9 cellular contexts compared by ENCODE assay signal in the genomic region with DNA sequence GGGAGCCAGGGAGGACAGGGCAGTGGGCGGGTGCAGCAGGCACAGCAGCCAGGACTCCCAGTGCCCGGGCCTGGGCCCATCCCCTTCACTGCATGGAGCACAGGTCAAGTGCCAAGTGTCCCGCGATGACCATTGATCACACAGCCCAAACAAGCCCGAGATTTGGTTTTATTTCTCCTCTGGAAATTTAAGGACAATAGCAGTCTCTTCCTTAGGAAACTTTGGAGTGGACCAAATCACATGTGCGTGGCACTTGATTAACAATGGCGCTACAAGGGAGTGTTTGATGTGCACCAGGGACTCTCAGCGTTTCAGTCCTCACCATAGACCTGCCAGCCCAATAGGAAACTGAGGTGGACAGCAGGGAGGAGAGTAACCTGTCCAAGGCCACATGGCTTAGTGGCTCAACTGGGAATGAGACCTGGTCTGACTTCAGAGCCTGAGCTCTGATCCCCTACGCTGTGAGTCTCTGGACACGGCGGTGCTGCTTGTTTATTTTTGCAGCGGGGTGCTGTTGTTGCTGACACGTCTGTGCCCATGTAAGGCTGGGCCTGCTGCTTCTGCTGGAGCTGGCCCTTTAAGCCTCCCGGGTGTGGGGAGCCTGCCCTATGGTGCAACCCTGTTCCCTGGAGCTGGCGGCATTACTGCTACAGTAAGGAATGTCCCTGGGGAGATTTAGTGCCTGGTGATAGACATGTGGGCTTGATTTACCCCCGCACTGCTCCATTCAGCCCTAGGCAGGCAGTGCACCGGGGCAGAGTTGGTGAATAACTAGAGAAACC.
DNase-seq lines count a peak whose midpoint lies in the region; ATAC-seq and TF ChIP-seq lines count a peak whose summit lies in the region.
"Had no signal": no experiment of that assay in that cellular context is flagged by ENCODE, and none has a peak within 500 bp of the region (broad histone marks: within the 10 kb centered on the region; RNA-seq: fewer than 3 reads in every experiment).

No MANE protein-coding gene starts in this region.

- H3K4me3 Mint-ChIP-seq in neural progenitor cell: no peak overlapping the region
- H3K4me3 Mint-ChIP-seq in CD14-positive monocyte: no peak overlapping the region
- no peak overlapping the region for H3K4me3 Mint-ChIP-seq in activated CD4-positive, alpha-beta T cell treated with anti-CD3 and anti-CD28 coated beads for 36 hours

- no peaks in the 10 kb centered on the region for H4K20me1 ChIP-seq in neural progenitor cell (ENCODE audit: low read depth)

- H3K9me3 ChIP-seq in neural progenitor cell (ENCODE audit: low read depth): no peaks in the 10 kb centered on the region

- H3K4me1 Mint-ChIP-seq in neural progenitor cell (peaks cover 19% of the 10 kb centered on the region), CD14-positive monocyte (peaks cover 3% of the 10 kb centered on the region)
- H3K4me1 Mint-ChIP-seq in activated CD4-positive, alpha-beta T cell treated with anti-CD3 and anti-CD28 coated beads for 36 hours: no peaks in the 10 kb centered on the region

- H3F3A ChIP-seq in neural progenitor cell (ENCODE audit: low read depth): no peaks in the 10 kb centered on the region

- no peak overlapping the region for H3K9ac ChIP-seq in neural progenitor cell
- H3K9ac ChIP-seq: KMS-11 had no signal

- intact Hi-C loops in CD14-positive monocyte (cut with micrococcal nuclease) (no loop called here), dorsolateral prefrontal cortex (cut with DNase I) (no loop called here)
- intact Hi-C loops in activated CD4-positive, alpha-beta T cell treated with anti-CD3 and anti-CD28 coated beads for 36 hours (cut with DNase I, micrococcal nuclease): no loop called here

- no peak overlapping the region for H2AFZ ChIP-seq in neural progenitor cell (replicated peaks)

- CTCF ChIA-PET in activated CD4-positive, alpha-beta T cell treated with anti-CD3 and anti-CD28 coated beads for 36 hours (lab: Charles Lee): no interaction called here

- no peaks in the 10 kb centered on the region for H3K36me3 ChIP-seq in neural progenitor cell

- H3K27me3 Mint-ChIP-seq in neural progenitor cell (ENCODE audit: insufficient read depth, low read depth) (peaks cover 8% of the 10 kb centered on the region), CD14-positive monocyte (ENCODE audit: low read depth in 3 of 3) (peaks cover 3 to 17% (median 10%) of the 10 kb centered on the region in 3 donors)
- no peaks in the 10 kb centered on the region for H3K27me3 Mint-ChIP-seq in activated CD4-positive, alpha-beta T cell treated with anti-CD3 and anti-CD28 coated beads for 36 hours

- no peak for TF ChIP-seq CTCF in epithelial cell of proximal tubule (conservative IDR thresholded peaks at IDR 0.05; ENCODE audit: low read depth, low read length)
- no peak for TF ChIP-seq CTCF in neural progenitor cell (IDR thresholded peaks at IDR 0.05)
- no peak for TF ChIP-seq CTCF in CD14-positive monocyte (IDR thresholded peaks at IDR 0.05)
- no peak for TF ChIP-seq CTCF in dorsolateral prefrontal cortex (IDR thresholded peaks at IDR 0.05 in 54 of 56, conservative IDR thresholded peaks at IDR 0.05 in 2 of 56; ENCODE audit: low read depth in 1 of 56, partially characterized antibody in 56 of 56)

- peak; percentile 41 for DNase-seq in COLO829 (ENCODE audit: low spot score)
- peak; percentile 17 for DNase-seq in NCI-H345 treated with DMSO at 0.1 percent for 48 hours (lab: John Stamatoyannopoulos, UW; ENCODE audit: unreplicated experiment)
- peak; percentile 61 for DNase-seq in epithelial cell of proximal tubule (ENCODE audit: low read depth)
- peak; percentile 23 for DNase-seq in neural progenitor cell (ENCODE audit: low spot score)
- no peak for DNase-seq in CD14-positive monocyte (ENCODE audit: low spot score)
- no peak for DNase-seq in cerebellum (ENCODE audit: low spot score)
- no peak for DNase-seq in dorsolateral prefrontal cortex
- no peak for DNase-seq in activated CD4-positive, alpha-beta T cell treated with anti-CD3 and anti-CD28 coated beads for 36 hours

- H3K27ac ChIP-seq in neural progenitor cell: no peak overlapping the region
- H3K27ac ChIP-seq in dorsolateral prefrontal cortex: no peak overlapping the region
- H3K27ac ChIP-seq: KMS-11 had no signal

- POLR2A ChIA-PET in activated CD4-positive, alpha-beta T cell treated with anti-CD3 and anti-CD28 coated beads for 36 hours (lab: Charles Lee): no interaction called here

- H3K27me3 ChIP-seq in neural progenitor cell: peaks cover 17% of the 10 kb centered on the region
- peaks cover 0 to 6% (median 0%) of the 10 kb centered on the region in 45 donors for H3K27me3 ChIP-seq in dorsolateral prefrontal cortex

- H3K4me3 ChIP-seq in epithelial cell of proximal tubule (ENCODE audit: low read depth, low read length) (no peak overlapping the region), neural progenitor cell (no peak overlapping the region), dorsolateral prefrontal cortex (no peak overlapping the region)

- H3K27ac Mint-ChIP-seq in neural progenitor cell (no peak overlapping the region), CD14-positive monocyte (no peak overlapping the region)
- no peak overlapping the region for H3K27ac Mint-ChIP-seq in activated CD4-positive, alpha-beta T cell treated with anti-CD3 and anti-CD28 coated beads for 36 hours

- H3K9me3 Mint-ChIP-seq in neural progenitor cell (no peaks in the 10 kb centered on the region), CD14-positive monocyte (peaks cover 0 to 2% (median 0%) of the 10 kb centered on the region in 7 donors)
- no peaks in the 10 kb centered on the region for H3K9me3 Mint-ChIP-seq in activated CD4-positive, alpha-beta T cell treated with anti-CD3 and anti-CD28 coated beads for 36 hours (ENCODE audit: low read depth)

- no peaks in the 10 kb centered on the region for H3K79me2 ChIP-seq in neural progenitor cell (ENCODE audit: low read depth)

- no peak overlapping the region for H3K4me2 ChIP-seq in neural progenitor cell
- H3K4me2 ChIP-seq: KMS-11 had no signal

- ATAC-seq in activated CD4-positive, alpha-beta T cell treated with anti-CD3 and anti-CD28 coated beads for 36 hours: no peak

- H3K4me1 ChIP-seq in neural progenitor cell: no peaks in the 10 kb centered on the region

- H3K36me3 Mint-ChIP-seq in neural progenitor cell (no peaks in the 10 kb centered on the region), CD14-positive monocyte (no peaks in the 10 kb centered on the region)
- H3K36me3 Mint-ChIP-seq in activated CD4-positive, alpha-beta T cell treated with anti-CD3 and anti-CD28 coated beads for 36 hours (ENCODE audit: low read depth): no peaks in the 10 kb centered on the region

Comparison
In these comparisons a context has a peak if more than half of its experiments do, and no peak if none do; other contexts are left out.
1. DNase-seq: peak in COLO829 (single experiment), NCI-H345 treated with DMSO at 0.1 percent for 48 hours (single experiment), epithelial cell of proximal tubule (single experiment) and neural progenitor cell (single experiment); none in CD14-positive monocyte (single experiment), cerebellum (single experiment), dorsolateral prefrontal cortex (0 of 10) and activated CD4-positive, alpha-beta T cell treated with anti-CD3 and anti-CD28 coated beads for 36 hours (single experiment).